In genomic region chr15:79185199-79185598, GRCh38 we compare ENCODE assay signal across 10 cellular contexts.
A peak's percentile ranks its signal among the peaks of the same experiment; 100 is the strongest.
DNase-seq lines count a peak whose midpoint lies in the region; ATAC-seq and TF ChIP-seq lines count a peak whose summit lies in the region.
"Had no signal": no experiment of that assay in that cellular context is flagged by ENCODE, and none has a peak within 500 bp of the region (broad histone marks: within the 10 kb centered on the region; RNA-seq: fewer than 3 reads in every experiment).

No MANE protein-coding gene starts in this region.

- no peaks in the 10 kb centered on the region for H3K36me3 Mint-ChIP-seq in activated CD4-positive, alpha-beta T cell treated with anti-CD3 and anti-CD28 coated beads, Interleukin-2, amount 10 ng/mL, durations not matched to agents 24 days and 14 days (ENCODE audit: low read depth)
- H3K36me3 Mint-ChIP-seq: CD4-positive, alpha-beta memory T cell; naive B cell had no signal

- no TSS peak for BruUV-seq in OCI-LY7 (replicated peaks; lab: Mats Ljungman, UMichigan)

- H3K4me1 ChIP-seq in OCI-LY7 (ENCODE audit: insufficient read depth, low read length, poor library complexity, severe bottlenecking) (no peaks in the 10 kb centered on the region), heart left ventricle (no peaks in the 10 kb centered on the region)

- H3K36me3 ChIP-seq in OCI-LY7 (ENCODE audit: insufficient read depth, low read length) (no peaks in the 10 kb centered on the region), heart left ventricle (no peaks in the 10 kb centered on the region)

- DNase-seq in activated CD4-positive, alpha-beta T cell treated with anti-CD3 and anti-CD28 coated beads, Interleukin-2, amount 10 ng/mL, durations not matched to agents 24 days and 14 days, result peak; percentile 60
- DNase-seq in activated CD4-positive, alpha-beta T cell treated with anti-CD3 and anti-CD28 coated beads, Interleukin-2, amount 50 U/mL, for 4 hours, result no peak
- peak; percentile 21 for DNase-seq in OCI-LY7 (ENCODE audit: low spot score)
- peak; percentile 5 to 32 for DNase-seq in erythroblast (lab: John Stamatoyannopoulos, UW)
- peak; percentile 8 to 20 for DNase-seq in stimulated activated CD8-positive, alpha-beta memory T cell treated with anti-CD3 and anti-CD28 coated beads, Interleukin-2, amount 100 ng/mL, for 48 hours (ENCODE audit: low read depth in 2 of 2)
- DNase-seq in heart left ventricle, result no peak
- DNase-seq in NOMO-1 treated with dmso at 0.1 percent for 144 hours (lab: John Stamatoyannopoulos, UW; ENCODE audit: unreplicated experiment), result no peak
- DNase-seq: CD4-positive, alpha-beta memory T cell; naive B cell had no signal

- no peak overlapping the region for H3K4me3 Mint-ChIP-seq in activated CD4-positive, alpha-beta T cell treated with anti-CD3 and anti-CD28 coated beads, Interleukin-2, amount 10 ng/mL, durations not matched to agents 24 days and 14 days
- H3K4me3 Mint-ChIP-seq: CD4-positive, alpha-beta memory T cell; naive B cell had no signal

- peaks cover 5% of the 10 kb centered on the region for H3K27me3 Mint-ChIP-seq in activated CD4-positive, alpha-beta T cell treated with anti-CD3 and anti-CD28 coated beads, Interleukin-2, amount 10 ng/mL, durations not matched to agents 24 days and 14 days

- H3K4me3 ChIP-seq in OCI-LY7 (ENCODE audit: low read depth, low read length, poor library complexity, severe bottlenecking) (no peak overlapping the region), heart left ventricle (no peak overlapping the region)

- WGBS in heart left ventricle, 4 donors, result 81 to 86% (median 83%) methylated on average over 7 of the region's 7 CpGs

- no peaks in the 10 kb centered on the region for H3K79me2 ChIP-seq in OCI-LY7 (ENCODE audit: insufficient read depth, low read depth, low read length)

- no peak overlapping the region for H3K27ac Mint-ChIP-seq in activated CD4-positive, alpha-beta T cell treated with anti-CD3 and anti-CD28 coated beads, Interleukin-2, amount 10 ng/mL, durations not matched to agents 24 days and 14 days
- H3K27ac Mint-ChIP-seq: CD4-positive, alpha-beta memory T cell; naive B cell had no signal

- H2AFZ ChIP-seq in OCI-LY7 (ENCODE audit: low read length), result no peak overlapping the region

- H3K27me3 ChIP-seq in heart left ventricle, result peaks cover 0 to 7% (median 0%) of the 10 kb centered on the region in 9 donors

- ATAC-seq in HG02571 (IDR thresholded peaks at IDR 0.05; ENCODE audit: unreplicated experiment) (no peak), heart left ventricle (no peak)

- TF ChIP-seq POLR2A in erythroblast (IDR thresholded peaks at IDR 0.05; ENCODE audit: low read length) (no peak), heart left ventricle (IDR thresholded peaks at IDR 0.05) (no peak)

- no peaks in the 10 kb centered on the region for H4K20me1 ChIP-seq in OCI-LY7 (ENCODE audit: insufficient read depth, low read length)

- POLR2A ChIA-PET in OCI-LY7 (lab: Charles Lee), result no interaction called here

- intact Hi-C loops in activated CD4-positive, alpha-beta T cell treated with anti-CD3 and anti-CD28 coated beads, Interleukin-2, amount 10 ng/mL, durations not matched to agents 24 days and 14 days (cut with micrococcal nuclease), result loop anchor here (2.0 kb wide), 1 partner anchor 276 kb away; no protein-coding TSS in a partner anchor
- intact Hi-C loops in OCI-LY7 (cut with micrococcal nuclease; ENCODE audit: unreplicated experiment), result no loop called here
- intact Hi-C loops in heart left ventricle (cut with DNase I), result loop anchor here in 8 of 10 donors (2.0 to 10.0 kb wide), 6 partner anchors 156 to 560 kb away; partner anchors contain the start of gene CHRNA3 (in 1 of the 8)

- H3K9me3 Mint-ChIP-seq in activated CD4-positive, alpha-beta T cell treated with anti-CD3 and anti-CD28 coated beads, Interleukin-2, amount 10 ng/mL, durations not matched to agents 24 days and 14 days, result no peaks in the 10 kb centered on the region
- H3K9me3 Mint-ChIP-seq: CD4-positive, alpha-beta memory T cell; naive B cell had no signal

- TF ChIP-seq CTCF in OCI-LY7 (conservative IDR thresholded peaks at IDR 0.05; ENCODE audit: low read length) (peak; percentile 44), heart left ventricle (IDR thresholded peaks at IDR 0.05) (no peak)

- no peak overlapping the region for H3K4me2 ChIP-seq in OCI-LY7 (ENCODE audit: low read length)

- H3K27ac ChIP-seq in OCI-LY7 (ENCODE audit: low read depth, low read length, poor library complexity, severe bottlenecking), result no peak overlapping the region
- no peak overlapping the region for H3K27ac ChIP-seq in heart left ventricle

- H3K4me1 Mint-ChIP-seq in activated CD4-positive, alpha-beta T cell treated with anti-CD3 and anti-CD28 coated beads, Interleukin-2, amount 10 ng/mL, durations not matched to agents 24 days and 14 days, result no peaks in the 10 kb centered on the region

- no peaks in the 10 kb centered on the region for H3K9me2 ChIP-seq in OCI-LY7 (ENCODE audit: insufficient read depth, low read length)

- CTCF ChIA-PET in OCI-LY7 (lab: Charles Lee; ENCODE audit: unreplicated experiment), result interaction anchor here (1.8 to 2.1 kb wide), 2 partner anchors 12 to 157 kb away, joined by 7 to 16 read pairs; no protein-coding TSS in a partner anchor

- no peaks in the 10 kb centered on the region for H3K9me3 ChIP-seq in OCI-LY7 (ENCODE audit: low read length)
- no peaks in the 10 kb centered on the region for H3K9me3 ChIP-seq in heart left ventricle

Comparison
In these comparisons a context has a peak if more than half of its experiments do, and no peak if none do; other contexts are left out.
1. DNase-seq: peak in activated CD4-positive, alpha-beta T cell treated with anti-CD3 and anti-CD28 coated beads, Interleukin-2, amount 10 ng/mL, durations not matched to agents 24 days and 14 days (single experiment), OCI-LY7 (single experiment), erythroblast (2 of 2) and stimulated activated CD8-positive, alpha-beta memory T cell treated with anti-CD3 and anti-CD28 coated beads, Interleukin-2, amount 100 ng/mL, for 48 hours (2 of 2); none in activated CD4-positive, alpha-beta T cell treated with anti-CD3 and anti-CD28 coated beads, Interleukin-2, amount 50 U/mL, for 4 hours (0 of 2), heart left ventricle (0 of 5) and NOMO-1 treated with dmso at 0.1 percent for 144 hours (single experiment).